1 cellular context compared by ENCODE assay signal in genomic region chr20:13119583-13119982, GRCh38.
TF ChIP-seq lines count a peak whose summit lies in the region.

No MANE protein-coding gene starts in this region.

TF ChIP-seq in HepG2, 621 proteins besides CTCF, POLR2A, EP300 and RAD21 (continued from another document and continues in another):
- TF ChIP-seq, protein P1, sequence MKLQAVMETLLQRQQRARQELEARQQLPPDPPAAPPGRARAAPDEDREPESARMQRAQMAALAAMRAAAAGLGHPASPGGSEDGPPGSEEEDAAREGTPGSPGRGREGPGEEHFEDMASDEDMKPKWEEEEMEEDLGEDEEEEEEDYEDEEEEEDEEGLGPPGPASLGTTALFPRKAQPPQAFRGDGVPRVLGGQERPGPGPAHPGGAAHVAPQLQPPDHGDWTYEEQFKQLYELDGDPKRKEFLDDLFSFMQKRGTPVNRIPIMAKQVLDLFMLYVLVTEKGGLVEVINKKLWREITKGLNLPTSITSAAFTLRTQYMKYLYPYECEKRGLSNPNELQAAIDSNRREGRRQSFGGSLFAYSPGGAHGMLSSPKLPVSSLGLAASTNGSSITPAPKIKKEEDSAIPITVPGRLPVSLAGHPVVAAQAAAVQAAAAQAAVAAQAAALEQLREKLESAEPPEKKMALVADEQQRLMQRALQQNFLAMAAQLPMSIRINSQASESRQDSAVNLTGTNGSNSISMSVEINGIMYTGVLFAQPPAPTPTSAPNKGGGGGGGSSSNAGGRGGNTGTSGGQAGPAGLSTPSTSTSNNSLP (IDR thresholded peaks at IDR 0.05; ENCODE audit: low read depth, low read length), result peak; percentile 54; the same call in 1 of the 2 replicates
- no peak for TF ChIP-seq SSRP1 (CRISPR knock-in tag; IDR thresholded peaks at IDR 0.05)
- TF ChIP-seq, protein P2, sequence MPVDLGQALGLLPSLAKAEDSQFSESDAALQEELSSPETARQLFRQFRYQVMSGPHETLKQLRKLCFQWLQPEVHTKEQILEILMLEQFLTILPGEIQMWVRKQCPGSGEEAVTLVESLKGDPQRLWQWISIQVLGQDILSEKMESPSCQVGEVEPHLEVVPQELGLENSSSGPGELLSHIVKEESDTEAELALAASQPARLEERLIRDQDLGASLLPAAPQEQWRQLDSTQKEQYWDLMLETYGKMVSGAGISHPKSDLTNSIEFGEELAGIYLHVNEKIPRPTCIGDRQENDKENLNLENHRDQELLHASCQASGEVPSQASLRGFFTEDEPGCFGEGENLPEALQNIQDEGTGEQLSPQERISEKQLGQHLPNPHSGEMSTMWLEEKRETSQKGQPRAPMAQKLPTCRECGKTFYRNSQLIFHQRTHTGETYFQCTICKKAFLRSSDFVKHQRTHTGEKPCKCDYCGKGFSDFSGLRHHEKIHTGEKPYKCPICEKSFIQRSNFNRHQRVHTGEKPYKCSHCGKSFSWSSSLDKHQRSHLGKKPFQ (CRISPR knock-in tag; IDR thresholded peaks at IDR 0.05; ENCODE audit: insufficient replicate concordance), result no peak
- TF ChIP-seq, protein P3, sequence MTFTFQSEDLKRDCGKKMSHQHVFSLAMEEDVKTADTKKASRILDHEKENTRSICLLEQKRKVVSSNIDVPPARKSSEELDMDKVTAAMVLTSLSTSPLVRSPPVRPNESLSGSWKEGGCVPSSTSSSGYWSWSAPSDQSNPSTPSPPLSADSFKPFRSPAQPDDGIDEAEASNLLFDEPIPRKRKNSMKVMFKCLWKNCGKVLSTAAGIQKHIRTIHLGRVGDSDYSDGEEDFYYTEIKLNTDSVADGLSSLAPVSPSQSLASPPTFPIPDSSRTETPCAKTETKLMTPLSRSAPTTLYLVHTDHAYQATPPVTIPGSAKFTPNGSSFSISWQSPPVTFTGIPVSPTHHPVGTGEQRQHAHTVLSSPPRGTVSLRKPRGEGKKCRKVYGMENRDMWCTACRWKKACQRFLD (CRISPR knock-in tag; IDR thresholded peaks at IDR 0.05; ENCODE audit: borderline replicate concordance), result no peak
- TF ChIP-seq KLF9 (CRISPR knock-in tag; IDR thresholded peaks at IDR 0.05; ENCODE audit: low read depth), result no peak
- TF ChIP-seq JUNB (CRISPR knock-in tag; IDR thresholded peaks at IDR 0.05; ENCODE audit: borderline replicate concordance), result no peak
- TF ChIP-seq NFKBIZ (CRISPR knock-in tag; IDR thresholded peaks at IDR 0.05), result 0 out of 2 replicates have a peak, but pooled peaks have one; percentile 49
- TF ChIP-seq, protein P4, sequence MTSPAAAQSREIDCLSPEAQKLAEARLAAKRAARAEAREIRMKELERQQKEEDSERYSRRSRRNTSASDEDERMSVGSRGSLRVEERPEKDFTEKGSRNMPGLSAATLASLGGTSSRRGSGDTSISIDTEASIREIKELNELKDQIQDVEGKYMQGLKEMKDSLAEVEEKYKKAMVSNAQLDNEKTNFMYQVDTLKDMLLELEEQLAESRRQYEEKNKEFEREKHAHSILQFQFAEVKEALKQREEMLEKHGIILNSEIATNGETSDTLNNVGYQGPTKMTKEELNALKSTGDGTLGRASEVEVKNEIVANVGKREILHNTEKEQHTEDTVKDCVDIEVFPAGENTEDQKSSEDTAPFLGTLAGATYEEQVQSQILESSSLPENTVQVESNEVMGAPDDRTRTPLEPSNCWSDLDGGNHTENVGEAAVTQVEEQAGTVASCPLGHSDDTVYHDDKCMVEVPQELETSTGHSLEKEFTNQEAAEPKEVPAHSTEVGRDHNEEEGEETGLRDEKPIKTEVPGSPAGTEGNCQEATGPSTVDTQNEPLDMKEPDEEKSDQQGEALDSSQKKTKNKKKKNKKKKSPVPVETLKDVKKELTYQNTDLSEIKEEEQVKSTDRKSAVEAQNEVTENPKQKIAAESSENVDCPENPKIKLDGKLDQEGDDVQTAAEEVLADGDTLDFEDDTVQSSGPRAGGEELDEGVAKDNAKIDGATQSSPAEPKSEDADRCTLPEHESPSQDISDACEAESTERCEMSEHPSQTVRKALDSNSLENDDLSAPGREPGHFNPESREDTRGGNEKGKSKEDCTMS (CRISPR knock-in tag; conservative IDR thresholded peaks at IDR 0.05), result no peak
- TF ChIP-seq ZNF710 (CRISPR knock-in tag; IDR thresholded peaks at IDR 0.05; ENCODE audit: borderline replicate concordance), result no peak
- no peak for TF ChIP-seq ZNF143 (CRISPR knock-in tag; IDR thresholded peaks at IDR 0.05)
- TF ChIP-seq HOMEZ (CRISPR knock-in tag; IDR thresholded peaks at IDR 0.05; ENCODE audit: low read depth), result peak; percentile 69; the same call in 1 of the 2 replicates
- TF ChIP-seq ARHGAP35 (CRISPR knock-in tag; IDR thresholded peaks at IDR 0.05; ENCODE audit: borderline replicate concordance), result no peak
- no peak for TF ChIP-seq DNMT1 (CRISPR knock-in tag; IDR thresholded peaks at IDR 0.05)
- TF ChIP-seq, protein P5, sequence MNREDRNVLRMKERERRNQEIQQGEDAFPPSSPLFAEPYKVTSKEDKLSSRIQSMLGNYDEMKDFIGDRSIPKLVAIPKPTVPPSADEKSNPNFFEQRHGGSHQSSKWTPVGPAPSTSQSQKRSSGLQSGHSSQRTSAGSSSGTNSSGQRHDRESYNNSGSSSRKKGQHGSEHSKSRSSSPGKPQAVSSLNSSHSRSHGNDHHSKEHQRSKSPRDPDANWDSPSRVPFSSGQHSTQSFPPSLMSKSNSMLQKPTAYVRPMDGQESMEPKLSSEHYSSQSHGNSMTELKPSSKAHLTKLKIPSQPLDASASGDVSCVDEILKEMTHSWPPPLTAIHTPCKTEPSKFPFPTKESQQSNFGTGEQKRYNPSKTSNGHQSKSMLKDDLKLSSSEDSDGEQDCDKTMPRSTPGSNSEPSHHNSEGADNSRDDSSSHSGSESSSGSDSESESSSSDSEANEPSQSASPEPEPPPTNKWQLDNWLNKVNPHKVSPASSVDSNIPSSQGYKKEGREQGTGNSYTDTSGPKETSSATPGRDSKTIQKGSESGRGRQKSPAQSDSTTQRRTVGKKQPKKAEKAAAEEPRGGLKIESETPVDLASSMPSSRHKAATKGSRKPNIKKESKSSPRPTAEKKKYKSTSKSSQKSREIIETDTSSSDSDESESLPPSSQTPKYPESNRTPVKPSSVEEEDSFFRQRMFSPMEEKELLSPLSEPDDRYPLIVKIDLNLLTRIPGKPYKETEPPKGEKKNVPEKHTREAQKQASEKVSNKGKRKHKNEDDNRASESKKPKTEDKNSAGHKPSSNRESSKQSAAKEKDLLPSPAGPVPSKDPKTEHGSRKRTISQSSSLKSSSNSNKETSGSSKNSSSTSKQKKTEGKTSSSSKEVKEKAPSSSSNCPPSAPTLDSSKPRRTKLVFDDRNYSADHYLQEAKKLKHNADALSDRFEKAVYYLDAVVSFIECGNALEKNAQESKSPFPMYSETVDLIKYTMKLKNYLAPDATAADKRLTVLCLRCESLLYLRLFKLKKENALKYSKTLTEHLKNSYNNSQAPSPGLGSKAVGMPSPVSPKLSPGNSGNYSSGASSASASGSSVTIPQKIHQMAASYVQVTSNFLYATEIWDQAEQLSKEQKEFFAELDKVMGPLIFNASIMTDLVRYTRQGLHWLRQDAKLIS (CRISPR knock-in tag; IDR thresholded peaks at IDR 0.05), result no peak
- peak; percentile 60; the same call in 1 of the 2 replicates for TF ChIP-seq REPIN1 (CRISPR knock-in tag; IDR thresholded peaks at IDR 0.05; ENCODE audit: borderline replicate concordance, low read depth)
- TF ChIP-seq, protein P6, sequence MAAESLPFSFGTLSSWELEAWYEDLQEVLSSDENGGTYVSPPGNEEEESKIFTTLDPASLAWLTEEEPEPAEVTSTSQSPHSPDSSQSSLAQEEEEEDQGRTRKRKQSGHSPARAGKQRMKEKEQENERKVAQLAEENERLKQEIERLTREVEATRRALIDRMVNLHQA (CRISPR knock-in tag; IDR thresholded peaks at IDR 0.05), result no peak
- no peak for TF ChIP-seq MED1 (CRISPR knock-in tag; IDR thresholded peaks at IDR 0.05)
- TF ChIP-seq SOX5 (CRISPR knock-in tag; IDR thresholded peaks at IDR 0.05; ENCODE audit: borderline replicate concordance), result peak; percentile 59; the same call in 1 of the 2 replicates
- TF ChIP-seq PPARG (CRISPR knock-in tag; conservative IDR thresholded peaks at IDR 0.05), result peak; percentile 62
- no peak for TF ChIP-seq SIX1 (CRISPR knock-in tag; IDR thresholded peaks at IDR 0.05; ENCODE audit: borderline replicate concordance)
- TF ChIP-seq ZSCAN30 (CRISPR knock-in tag; IDR thresholded peaks at IDR 0.05), result no peak
- TF ChIP-seq RBM22 (optimal IDR thresholded peaks at IDR 0.05; ENCODE audit: low read length), result peak; percentile 51
- no peak for TF ChIP-seq MATR3 (CRISPR knock-in tag; IDR thresholded peaks at IDR 0.05)
- no peak for TF ChIP-seq SRSF4 (IDR thresholded peaks at IDR 0.05; ENCODE audit: low read depth, low read length, poor library complexity, severe bottlenecking)
- TF ChIP-seq MYC (CRISPR knock-in tag; IDR thresholded peaks at IDR 0.05; ENCODE audit: borderline replicate concordance), result no peak
- no peak for TF ChIP-seq PHF8 (CRISPR knock-in tag; IDR thresholded peaks at IDR 0.05)
- no peak for TF ChIP-seq RXRA (CRISPR knock-in tag; IDR thresholded peaks at IDR 0.05)
- TF ChIP-seq SALL2 (CRISPR knock-in tag; IDR thresholded peaks at IDR 0.05), result 0 out of 2 replicates have a peak, but pooled peaks have one; percentile 32
- TF ChIP-seq ETV6 (CRISPR knock-in tag; conservative IDR thresholded peaks at IDR 0.05), result no peak
- no peak for TF ChIP-seq ZBTB3 (CRISPR knock-in tag; IDR thresholded peaks at IDR 0.05; ENCODE audit: borderline replicate concordance, low read depth)
- TF ChIP-seq HDAC2 (CRISPR knock-in tag; IDR thresholded peaks at IDR 0.05), result peak; percentile 46; the same call in 1 of the 2 replicates
- no peak for TF ChIP-seq ZFYVE20 (CRISPR knock-in tag; IDR thresholded peaks at IDR 0.05; ENCODE audit: borderline replicate concordance, low read depth)
- TF ChIP-seq, protein P7, sequence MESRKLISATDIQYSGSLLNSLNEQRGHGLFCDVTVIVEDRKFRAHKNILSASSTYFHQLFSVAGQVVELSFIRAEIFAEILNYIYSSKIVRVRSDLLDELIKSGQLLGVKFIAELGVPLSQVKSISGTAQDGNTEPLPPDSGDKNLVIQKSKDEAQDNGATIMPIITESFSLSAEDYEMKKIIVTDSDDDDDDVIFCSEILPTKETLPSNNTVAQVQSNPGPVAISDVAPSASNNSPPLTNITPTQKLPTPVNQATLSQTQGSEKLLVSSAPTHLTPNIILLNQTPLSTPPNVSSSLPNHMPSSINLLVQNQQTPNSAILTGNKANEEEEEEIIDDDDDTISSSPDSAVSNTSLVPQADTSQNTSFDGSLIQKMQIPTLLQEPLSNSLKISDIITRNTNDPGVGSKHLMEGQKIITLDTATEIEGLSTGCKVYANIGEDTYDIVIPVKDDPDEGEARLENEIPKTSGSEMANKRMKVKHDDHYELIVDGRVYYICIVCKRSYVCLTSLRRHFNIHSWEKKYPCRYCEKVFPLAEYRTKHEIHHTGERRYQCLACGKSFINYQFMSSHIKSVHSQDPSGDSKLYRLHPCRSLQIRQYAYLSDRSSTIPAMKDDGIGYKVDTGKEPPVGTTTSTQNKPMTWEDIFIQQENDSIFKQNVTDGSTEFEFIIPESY (CRISPR knock-in tag; IDR thresholded peaks at IDR 0.05), result 0 out of 2 replicates have a peak, but pooled peaks have one; percentile 35
- no peak for TF ChIP-seq ZNF574 (CRISPR knock-in tag; IDR thresholded peaks at IDR 0.05)
- TF ChIP-seq ZBTB42 (CRISPR knock-in tag; IDR thresholded peaks at IDR 0.05), result no peak
- TF ChIP-seq, protein P8, sequence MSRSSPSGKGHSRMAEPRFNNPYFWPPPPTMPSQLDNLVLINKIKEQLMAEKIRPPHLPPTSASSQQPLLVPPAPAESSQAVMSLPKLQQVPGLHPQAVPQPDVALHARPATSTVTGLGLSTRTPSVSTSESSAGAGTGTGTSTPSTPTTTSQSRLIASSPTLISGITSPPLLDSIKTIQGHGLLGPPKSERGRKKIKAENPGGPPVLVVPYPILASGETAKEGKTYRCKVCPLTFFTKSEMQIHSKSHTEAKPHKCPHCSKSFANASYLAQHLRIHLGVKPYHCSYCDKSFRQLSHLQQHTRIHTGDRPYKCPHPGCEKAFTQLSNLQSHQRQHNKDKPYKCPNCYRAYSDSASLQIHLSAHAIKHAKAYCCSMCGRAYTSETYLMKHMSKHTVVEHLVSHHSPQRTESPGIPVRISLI (CRISPR knock-in tag; IDR thresholded peaks at IDR 0.05; ENCODE audit: borderline replicate concordance), result no peak
- TF ChIP-seq FOXA1 (IDR thresholded peaks at IDR 0.05), result no peak
- TF ChIP-seq FOXA1 (CRISPR knock-in tag; IDR thresholded peaks at IDR 0.05), result peak; percentile 91
- TF ChIP-seq PITX1 (CRISPR knock-in tag; IDR thresholded peaks at IDR 0.05), result 0 out of 2 replicates have a peak, but pooled peaks have one; percentile 23
